Comparison of ENCODE assay signal across 22 cellular contexts in the genomic region with DNA sequence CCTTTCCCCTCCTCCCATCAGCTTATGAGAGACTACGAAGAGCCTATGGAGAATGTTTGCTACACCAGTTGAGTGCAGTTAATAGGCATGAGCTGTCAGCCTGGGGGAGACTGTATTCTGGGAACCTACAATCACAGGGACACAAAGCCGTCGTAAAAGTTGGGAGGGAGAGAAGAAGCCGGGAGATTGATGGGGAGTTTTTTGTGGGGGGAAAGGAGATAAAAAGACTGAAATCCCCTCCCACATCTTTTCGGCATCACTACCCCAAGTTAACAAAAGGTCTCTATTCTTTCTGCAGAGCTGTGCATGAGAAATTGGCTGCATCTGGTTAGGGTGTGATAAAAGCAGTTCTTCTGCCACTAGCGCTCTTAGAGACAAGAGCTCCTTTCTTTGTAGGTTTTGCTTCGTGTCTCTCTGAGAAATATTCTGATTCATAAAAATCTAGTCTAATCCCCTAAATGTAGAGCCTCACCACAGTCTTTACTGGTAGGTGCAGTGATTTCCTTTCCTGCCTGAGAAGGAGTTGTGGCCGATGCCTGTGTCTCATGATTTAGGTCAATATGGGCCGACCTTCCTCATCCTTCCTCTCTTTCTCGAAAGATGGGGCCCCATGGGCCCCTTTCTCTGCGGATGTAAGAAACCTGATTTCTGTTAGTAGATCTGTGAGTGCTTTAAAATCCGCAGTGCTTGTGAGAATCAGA.
DNase-seq lines count a peak whose midpoint lies in the region; ATAC-seq and TF ChIP-seq lines count a peak whose summit lies in the region.
"Had no signal": no experiment of that assay in that cellular context is flagged by ENCODE, and none has a peak within 500 bp of the region (broad histone marks: within the 10 kb centered on the region; RNA-seq: fewer than 3 reads in every experiment).

No MANE protein-coding gene starts in this region.

- intact Hi-C loops in left ventricle myocardium inferior (cut with micrococcal nuclease), result no loop called here
- intact Hi-C loops in MCF 10A (cut with micrococcal nuclease), result no loop called here
- intact Hi-C loops in A673 (cut with micrococcal nuclease; ENCODE audit: unreplicated experiment), result no loop called here
- intact Hi-C loops in prostate gland (cut with DNase I), result no loop called here

- POLR2A ChIA-PET in MCF 10A (lab: Yijun Ruan, JAX) (no interaction called here), A673 (lab: Charles Lee; ENCODE audit: low non-redundant PET) (no interaction called here)

- no peaks in the 10 kb centered on the region for H4K20me1 ChIP-seq in neural progenitor cell (ENCODE audit: low read depth)

- H2AFZ ChIP-seq in neural progenitor cell (replicated peaks), result no peak overlapping the region

- H3K9me3 Mint-ChIP-seq in neural progenitor cell (no peaks in the 10 kb centered on the region), MCF 10A (ENCODE audit: unreplicated experiment) (no peaks in the 10 kb centered on the region)
- H3K9me3 Mint-ChIP-seq: activated CD8-positive, alpha-beta T cell treated with anti-CD3 and anti-CD28 coated beads for 36 hours; dendritic cell treated with granulocyte-macrophage colony-stimulating factor and Interleukin-4, amounts not matched to agents 40 ng/mL and 50 ng/mL, for 4 days; natural killer cell had no signal

- no peak overlapping the region for H3K4me2 ChIP-seq in neural progenitor cell

- H3K9me3 ChIP-seq in cardiac muscle cell (ENCODE audit: low read depth) (no peaks in the 10 kb centered on the region), left ventricle myocardium inferior (replicated peaks) (no peaks in the 10 kb centered on the region), neural progenitor cell (ENCODE audit: low read depth) (no peaks in the 10 kb centered on the region), A673 (ENCODE audit: low read depth, low read length, poor library complexity, severe bottlenecking) (no peaks in the 10 kb centered on the region), prostate gland (no peaks in the 10 kb centered on the region)
- H3K9me3 ChIP-seq: esophagus muscularis mucosa, transverse colon had no signal

- no peak for TF ChIP-seq POLR2A in prostate gland (IDR thresholded peaks at IDR 0.05)

- H3K79me2 ChIP-seq in neural progenitor cell (ENCODE audit: low read depth), result no peaks in the 10 kb centered on the region

- H3K4me3 ChIP-seq in cardiac muscle cell (no peak overlapping the region), left ventricle myocardium inferior (no peak overlapping the region), fibroblast of pulmonary artery (replicated peaks; ENCODE audit: low read depth, low read length) (no peak overlapping the region), neural progenitor cell (no peak overlapping the region), A673 (ENCODE audit: low read depth, low read length, poor library complexity, severe bottlenecking) (no peak overlapping the region), prostate gland (no peak overlapping the region)
- H3K4me3 ChIP-seq: esophagus muscularis mucosa, transverse colon had no signal

- BruUV-seq in MCF 10A (replicated peaks; lab: Mats Ljungman, UMichigan) (no TSS peak), A673 (replicated peaks; lab: Mats Ljungman, UMichigan) (no TSS peak)

- H3K27me3 ChIP-seq in cardiac muscle cell (no peaks in the 10 kb centered on the region), left ventricle myocardium inferior (ENCODE audit: low read depth) (no peaks in the 10 kb centered on the region), neural progenitor cell (no peaks in the 10 kb centered on the region), A673 (replicated peaks; ENCODE audit: insufficient read depth, low read depth, low read length, poor library complexity) (no peaks in the 10 kb centered on the region), prostate gland (replicated peaks; ENCODE audit: insufficient read depth) (no peaks in the 10 kb centered on the region)
- H3K27me3 ChIP-seq: esophagus muscularis mucosa, transverse colon had no signal

- H3K27ac Mint-ChIP-seq in neural progenitor cell, result peak overlapping the region; percentile 75
- H3K27ac Mint-ChIP-seq in MCF 10A (ENCODE audit: low read depth, unreplicated experiment), result no peak overlapping the region
- H3K27ac Mint-ChIP-seq: activated CD8-positive, alpha-beta T cell treated with anti-CD3 and anti-CD28 coated beads for 36 hours; activated naive CD8-positive, alpha-beta T cell; dendritic cell treated with granulocyte-macrophage colony-stimulating factor and Interleukin-4, amounts not matched to agents 40 ng/mL and 50 ng/mL, for 4 days; natural killer cell had no signal

- H3F3A ChIP-seq in neural progenitor cell (ENCODE audit: low read depth), result peaks cover 12% of the 10 kb centered on the region

- H3K9ac ChIP-seq in neural progenitor cell, result no peak overlapping the region

- ATAC-seq in HG02970 (IDR thresholded peaks at IDR 0.05; ENCODE audit: low FRiP score, unreplicated experiment), result no peak
- ATAC-seq: activated CD8-positive, alpha-beta T cell treated with anti-CD3 and anti-CD28 coated beads for 36 hours; natural killer cell; Right ventricle myocardium inferior had no signal

- H3K4me3 Mint-ChIP-seq in neural progenitor cell (peak overlapping the region; percentile 14), MCF 10A (ENCODE audit: unreplicated experiment) (no peak overlapping the region)
- H3K4me3 Mint-ChIP-seq: activated CD8-positive, alpha-beta T cell treated with anti-CD3 and anti-CD28 coated beads for 36 hours; activated naive CD8-positive, alpha-beta T cell; dendritic cell treated with granulocyte-macrophage colony-stimulating factor and Interleukin-4, amounts not matched to agents 40 ng/mL and 50 ng/mL, for 4 days; natural killer cell had no signal

- H3K4me1 ChIP-seq in cardiac muscle cell (ENCODE audit: low read depth) (no peaks in the 10 kb centered on the region), left ventricle myocardium inferior (no peaks in the 10 kb centered on the region), neural progenitor cell (peaks cover 9% of the 10 kb centered on the region), A673 (ENCODE audit: insufficient read depth, low read length, poor library complexity, severe bottlenecking) (no peaks in the 10 kb centered on the region), prostate gland (replicated peaks) (no peaks in the 10 kb centered on the region)
- H3K4me1 ChIP-seq: esophagus muscularis mucosa, transverse colon had no signal

- H3K4me1 Mint-ChIP-seq in neural progenitor cell (peaks cover 10% of the 10 kb centered on the region), MCF 10A (ENCODE audit: insufficient read depth, unreplicated experiment) (no peaks in the 10 kb centered on the region)
- H3K4me1 Mint-ChIP-seq: natural killer cell had no signal

- H3K27me3 Mint-ChIP-seq in neural progenitor cell (ENCODE audit: insufficient read depth, low read depth) (peaks cover 5% of the 10 kb centered on the region), MCF 10A (ENCODE audit: insufficient read depth, unreplicated experiment) (no peaks in the 10 kb centered on the region)
- H3K27me3 Mint-ChIP-seq: activated CD8-positive, alpha-beta T cell treated with anti-CD3 and anti-CD28 coated beads for 36 hours; activated naive CD8-positive, alpha-beta T cell; dendritic cell treated with granulocyte-macrophage colony-stimulating factor and Interleukin-4, amounts not matched to agents 40 ng/mL and 50 ng/mL, for 4 days had no signal

- H3K36me3 ChIP-seq in cardiac muscle cell, result peaks cover 58% of the 10 kb centered on the region
- peaks cover 83% of the 10 kb centered on the region for H3K36me3 ChIP-seq in left ventricle myocardium inferior
- H3K36me3 ChIP-seq in neural progenitor cell, result peaks cover 37% of the 10 kb centered on the region
- peaks cover 35% of the 10 kb centered on the region for H3K36me3 ChIP-seq in A673 (ENCODE audit: insufficient read depth, low read length, poor library complexity, severe bottlenecking)
- no peaks in the 10 kb centered on the region for H3K36me3 ChIP-seq in prostate gland

- CTCF ChIA-PET in MCF 10A (lab: Yijun Ruan, JAX) (interaction anchor here (0.6 kb wide), 2 partner anchors 12 to 514 kb away, joined by 3 read pairs; no protein-coding TSS in a partner anchor), A673 (lab: Charles Lee) (no interaction called here)

- H3K36me3 Mint-ChIP-seq in neural progenitor cell (peaks cover 31% of the 10 kb centered on the region), MCF 10A (ENCODE audit: insufficient read depth, unreplicated experiment) (peaks cover 88% of the 10 kb centered on the region)
- H3K36me3 Mint-ChIP-seq: natural killer cell had no signal

- DNase-seq in cardiac muscle cell (ENCODE audit: low read depth in 1 of 2, low spot score in 1 of 2) (peak in 1 of 2 donors; percentile 36), left ventricle myocardium inferior (no peak), fibroblast of pulmonary artery (ENCODE audit: low read depth) (peak; percentile 11), neural progenitor cell (ENCODE audit: low spot score) (peak; percentile 2), MCF 10A (ENCODE audit: unreplicated experiment) (no peak), A673 (ENCODE audit: low spot score) (no peak), prostate gland (ENCODE audit: low spot score) (no peak)
- DNase-seq: activated CD8-positive, alpha-beta T cell treated with anti-CD3 and anti-CD28 coated beads for 36 hours; activated T-cell treated with anti-CD3 and anti-CD28 coated beads, Interleukin-2, amount 50 U/mL, for 48 hours; DMS53; H7; KBM-7; natural killer cell; NCI-H2029; NCI-H524 treated with DMSO at 0.1 percent for 48 hours; transverse colon had no signal

- no peak for TF ChIP-seq CTCF in cardiac muscle cell (IDR thresholded peaks at IDR 0.05; ENCODE audit: low read depth, low read length)
- no peak for TF ChIP-seq CTCF in left ventricle myocardium inferior (IDR thresholded peaks at IDR 0.05; ENCODE audit: borderline replicate concordance)
- TF ChIP-seq CTCF in fibroblast of pulmonary artery (IDR thresholded peaks at IDR 0.05; ENCODE audit: low read length, missing control alignments), result no peak
- no peak for TF ChIP-seq CTCF in neural progenitor cell (IDR thresholded peaks at IDR 0.05)
- no peak for TF ChIP-seq CTCF in MCF 10A (IDR thresholded peaks at IDR 0.05; ENCODE audit: unreplicated experiment)
- TF ChIP-seq CTCF in A673 (conservative IDR thresholded peaks at IDR 0.05; ENCODE audit: low read depth, low read length), result no peak
- no peak for TF ChIP-seq CTCF in prostate gland (IDR thresholded peaks at IDR 0.05)

- H3K27ac ChIP-seq in cardiac muscle cell, result peak overlapping the region; percentile 17
- H3K27ac ChIP-seq in left ventricle myocardium inferior (replicated peaks), result no peak overlapping the region
- H3K27ac ChIP-seq in neural progenitor cell, result peak overlapping the region; percentile 77
- H3K27ac ChIP-seq in A673 (ENCODE audit: low read depth, low read length, poor library complexity, severe bottlenecking), result no peak overlapping the region
- no peak overlapping the region for H3K27ac ChIP-seq in prostate gland
- H3K27ac ChIP-seq: C4-2B, esophagus muscularis mucosa, transverse colon had no signal

- 73% methylated on average over 12 of the region's 12 CpGs for WGBS in prostate gland

Comparison
In these comparisons a context has a peak if more than half of its experiments do, and no peak if none do; other contexts are left out.
1. H3K27ac ChIP-seq: peak in cardiac muscle cell (single experiment) and neural progenitor cell (single experiment); none in left ventricle myocardium inferior (single experiment), A673 (single experiment) and prostate gland (0 of 2).
2. DNase-seq: peak in fibroblast of pulmonary artery (single experiment) and neural progenitor cell (single experiment); none in left ventricle myocardium inferior (single experiment), MCF 10A (single experiment), A673 (single experiment) and prostate gland (single experiment).